16 cellular contexts compared by ENCODE assay signal in the genomic region with DNA sequence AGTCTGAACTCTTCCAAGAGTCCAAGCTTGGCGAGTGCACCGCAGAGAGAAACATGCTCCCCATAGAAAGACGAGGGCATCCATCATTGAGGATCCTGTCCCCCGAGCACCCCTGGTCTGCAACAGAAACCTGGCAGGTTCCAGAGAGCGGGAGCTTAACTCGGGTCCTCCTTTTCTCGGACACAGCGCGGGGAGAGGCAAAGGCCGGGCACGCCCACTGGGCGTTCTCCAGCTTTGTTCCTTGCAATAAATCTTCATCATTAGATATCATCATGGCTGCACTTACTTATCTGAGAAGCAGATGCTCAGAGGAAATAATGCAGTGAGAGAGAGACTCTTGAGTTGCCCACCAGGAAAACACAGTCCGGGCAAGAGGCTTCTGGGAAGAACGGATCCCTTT.
A peak's percentile ranks its signal among the peaks of the same experiment; 100 is the strongest.
DNase-seq lines count a peak whose midpoint lies in the region; ATAC-seq and TF ChIP-seq lines count a peak whose summit lies in the region.
"Had no signal": no experiment of that assay in that cellular context is flagged by ENCODE, and none has a peak within 500 bp of the region (broad histone marks: within the 10 kb centered on the region; RNA-seq: fewer than 3 reads in every experiment).

No MANE protein-coding gene starts in this region.

- H3K4me3 ChIP-seq in WERI-Rb-1 (ENCODE audit: low read depth, low read length) (no peak overlapping the region), ascending aorta (no peak overlapping the region)
- H3K4me3 ChIP-seq: GM23338, SJCRH30 had no signal

- H3K36me3 ChIP-seq in WERI-Rb-1 (no peaks in the 10 kb centered on the region), ascending aorta (no peaks in the 10 kb centered on the region)
- H3K36me3 ChIP-seq: SJCRH30 had no signal

- H3K4me3 Mint-ChIP-seq in activated CD4-positive, alpha-beta memory T cell treated with anti-CD3 and anti-CD28 coated beads, Interleukin-2, amount 10 ng/mL, durations not matched to agents 7 days and 5 days = no peak overlapping the region
- H3K4me3 Mint-ChIP-seq in activated CD4-positive, alpha-beta memory T cell treated with anti-CD3 and anti-CD28 coated beads for 36 hours = no peak overlapping the region
- H3K4me3 Mint-ChIP-seq: GM23338 had no signal

- ATAC-seq in sciatic nerve = peak; percentile 25
- ATAC-seq: GM23338 had no signal

- H3K9me3 Mint-ChIP-seq in activated CD4-positive, alpha-beta memory T cell treated with anti-CD3 and anti-CD28 coated beads, Interleukin-2, amount 10 ng/mL, durations not matched to agents 7 days and 5 days = no peaks in the 10 kb centered on the region
- H3K9me3 Mint-ChIP-seq in activated CD4-positive, alpha-beta memory T cell treated with anti-CD3 and anti-CD28 coated beads for 36 hours = no peaks in the 10 kb centered on the region
- H3K9me3 Mint-ChIP-seq: GM23338 had no signal

- TF ChIP-seq CTCF in WERI-Rb-1 (IDR thresholded peaks at IDR 0.05; ENCODE audit: low read depth, low read length) (no peak), ascending aorta (IDR thresholded peaks at IDR 0.05) (no peak)

- peaks cover 26% of the 10 kb centered on the region for H3K27me3 Mint-ChIP-seq in activated CD4-positive, alpha-beta memory T cell treated with anti-CD3 and anti-CD28 coated beads, Interleukin-2, amount 10 ng/mL, durations not matched to agents 7 days and 5 days
- H3K27me3 Mint-ChIP-seq in activated CD4-positive, alpha-beta memory T cell treated with anti-CD3 and anti-CD28 coated beads for 36 hours = peaks cover 29% of the 10 kb centered on the region

- H3K9me3 ChIP-seq in WERI-Rb-1 (ENCODE audit: severe bottlenecking) = no peaks in the 10 kb centered on the region
- no peaks in the 10 kb centered on the region for H3K9me3 ChIP-seq in ascending aorta
- H3K9me3 ChIP-seq: SJCRH30 had no signal

- no peaks in the 10 kb centered on the region for H3K4me1 ChIP-seq in ascending aorta

- CTCF ChIA-PET in activated CD4-positive, alpha-beta memory T cell treated with anti-CD3 and anti-CD28 coated beads, Interleukin-2, amount 10 ng/mL, durations not matched to agents 7 days and 5 days (lab: Charles Lee) = no interaction called here
- CTCF ChIA-PET in activated CD4-positive, alpha-beta memory T cell treated with anti-CD3 and anti-CD28 coated beads for 36 hours (lab: Charles Lee) = no interaction called here

- H3K36me3 Mint-ChIP-seq in activated CD4-positive, alpha-beta memory T cell treated with anti-CD3 and anti-CD28 coated beads, Interleukin-2, amount 10 ng/mL, durations not matched to agents 7 days and 5 days (ENCODE audit: low read depth) = no peaks in the 10 kb centered on the region
- no peaks in the 10 kb centered on the region for H3K36me3 Mint-ChIP-seq in activated CD4-positive, alpha-beta memory T cell treated with anti-CD3 and anti-CD28 coated beads for 36 hours
- H3K36me3 Mint-ChIP-seq: CD4-positive, alpha-beta memory T cell had no signal

- H3K27me3 ChIP-seq in WERI-Rb-1 (ENCODE audit: insufficient read depth, low read depth, severe bottlenecking) = no peaks in the 10 kb centered on the region
- H3K27me3 ChIP-seq in ascending aorta = no peaks in the 10 kb centered on the region

- peak overlapping the region; percentile 66 for H3K27ac Mint-ChIP-seq in activated CD4-positive, alpha-beta memory T cell treated with anti-CD3 and anti-CD28 coated beads, Interleukin-2, amount 10 ng/mL, durations not matched to agents 7 days and 5 days
- no peak overlapping the region for H3K27ac Mint-ChIP-seq in activated CD4-positive, alpha-beta memory T cell treated with anti-CD3 and anti-CD28 coated beads for 36 hours
- H3K27ac Mint-ChIP-seq: GM23338 had no signal

- DNase-seq in activated CD4-positive, alpha-beta memory T cell treated with anti-CD3 and anti-CD28 coated beads, Interleukin-2, amount 10 ng/mL, durations not matched to agents 7 days and 5 days = no peak
- no peak for DNase-seq in activated CD4-positive, alpha-beta memory T cell treated with anti-CD3 and anti-CD28 coated beads for 36 hours
- peak; percentile 26 for DNase-seq in NCI-H2227 treated with DMSO at 0.1 percent for 48 hours (lab: John Stamatoyannopoulos, UW)
- DNase-seq in WERI-Rb-1 = peak; percentile 78
- DNase-seq in sciatic nerve (ENCODE audit: low spot score) = no peak
- DNase-seq in ascending aorta (ENCODE audit: low spot score in 2 of 2) = no peak
- no peak for DNase-seq in activated naive CD4-positive, alpha-beta T cell treated with anti-CD3 and anti-CD28 coated beads, Interleukin-2, amount 50 U/mL, for 16 hours
- no peak for DNase-seq in head of caudate nucleus
- DNase-seq: CD4-positive, alpha-beta memory T cell; KBM-7; NCI-H187 treated with DMSO at 0.1 percent for 48 hours; NCI-H2171; SJCRH30 had no signal

- H3K27ac ChIP-seq in WERI-Rb-1 = no peak overlapping the region
- no peak overlapping the region for H3K27ac ChIP-seq in ascending aorta
- H3K27ac ChIP-seq: HL-60, RWPE1, SJCRH30 had no signal

- POLR2A ChIA-PET in activated CD4-positive, alpha-beta memory T cell treated with anti-CD3 and anti-CD28 coated beads, Interleukin-2, amount 10 ng/mL, durations not matched to agents 7 days and 5 days (lab: Charles Lee) = no interaction called here
- POLR2A ChIA-PET in activated CD4-positive, alpha-beta memory T cell treated with anti-CD3 and anti-CD28 coated beads for 36 hours (lab: Charles Lee) = no interaction called here

- peaks cover 30% of the 10 kb centered on the region for H3K4me1 Mint-ChIP-seq in activated CD4-positive, alpha-beta memory T cell treated with anti-CD3 and anti-CD28 coated beads, Interleukin-2, amount 10 ng/mL, durations not matched to agents 7 days and 5 days
- peaks cover 8% of the 10 kb centered on the region for H3K4me1 Mint-ChIP-seq in activated CD4-positive, alpha-beta memory T cell treated with anti-CD3 and anti-CD28 coated beads for 36 hours (ENCODE audit: low read depth)

- intact Hi-C loops in activated CD4-positive, alpha-beta memory T cell treated with anti-CD3 and anti-CD28 coated beads for 36 hours (cut with micrococcal nuclease) = no loop called here
- intact Hi-C loops in sciatic nerve (cut with DNase I) (no loop called here), ascending aorta (cut with DNase I) (no loop called here), head of caudate nucleus (cut with DNase I) (no loop called here)

Comparison
In these comparisons a context has a peak if more than half of its experiments do, and no peak if none do; other contexts are left out.
1. DNase-seq: peak in NCI-H2227 treated with DMSO at 0.1 percent for 48 hours (single experiment) and WERI-Rb-1 (single experiment); none in activated CD4-positive, alpha-beta memory T cell treated with anti-CD3 and anti-CD28 coated beads, Interleukin-2, amount 10 ng/mL, durations not matched to agents 7 days and 5 days (single experiment), activated CD4-positive, alpha-beta memory T cell treated with anti-CD3 and anti-CD28 coated beads for 36 hours (single experiment), sciatic nerve (single experiment), ascending aorta (0 of 2), activated naive CD4-positive, alpha-beta T cell treated with anti-CD3 and anti-CD28 coated beads, Interleukin-2, amount 50 U/mL, for 16 hours (single experiment) and head of caudate nucleus (0 of 42).